ENCODE assay signal across 15 cellular contexts in genomic region chr1:89114662-89115061, GRCh38. TPM values are rescaled to one million over a fixed set of nuclear protein-coding genes. Genes with fewer than 3 reads are reported as not detected.
A peak's percentile ranks its signal among the peaks of the same experiment; 100 is the strongest.
DNase-seq lines count a peak whose midpoint lies in the region; ATAC-seq and TF ChIP-seq lines count a peak whose summit lies in the region.
"Had no signal": no experiment of that assay in that cellular context is flagged by ENCODE, and none has a peak within 500 bp of the region (broad histone marks: within the 10 kb centered on the region; RNA-seq: fewer than 3 reads in every experiment).

No MANE protein-coding gene starts in this region.

- ATAC-seq in DND-41 (ENCODE audit: insufficient read depth, low read depth) (peak; percentile 68; the same call in 2 of the 3 replicates), aorta (ENCODE audit: low FRiP score) (no peak)
- peak; percentile 28 for ATAC-seq in activated CD8-positive, alpha-beta T cell treated with anti-CD3 and anti-CD28 coated beads, Interleukin-2, amount 10 ng/mL, durations not matched to agents 7 days and 5 days
- ATAC-seq in natural killer cell treated with Interleukin-12 subunit alpha and Interleukin-12 subunit beta and Interleukin-15 and Interleukin-18, amount 100 ng/mL, for 72 hours = no peak
- ATAC-seq: GM12878 had no signal

- H3K79me2 ChIP-seq in DND-41 (ENCODE audit: insufficient read depth, low read length) = no peaks in the 10 kb centered on the region

- no peaks in the 10 kb centered on the region for H4K20me1 ChIP-seq in DND-41 (ENCODE audit: insufficient read depth, low read length)

- H3K27me3 ChIP-seq in DND-41 (ENCODE audit: insufficient read depth, low read length, poor library complexity) (no peaks in the 10 kb centered on the region), aorta (ENCODE audit: control insufficient read depth in 1 of 2, insufficient read depth in 2 of 2, low read length in 1 of 2) (no peaks in the 10 kb centered on the region)

- H3K36me3 ChIP-seq in DND-41 (ENCODE audit: insufficient read depth, low read length) = no peaks in the 10 kb centered on the region
- peaks cover 8 to 12% of the 10 kb centered on the region in 2 donors for H3K36me3 ChIP-seq in aorta (ENCODE audit: control insufficient read depth in 1 of 2, insufficient read depth in 2 of 2, low read length in 1 of 2)

- POLR2A ChIA-PET in activated CD8-positive, alpha-beta T cell treated with anti-CD3 and anti-CD28 coated beads, Interleukin-2, amount 10 ng/mL, durations not matched to agents 7 days and 5 days (lab: Charles Lee) = interaction anchor here (2.0 kb wide), 1 partner anchor 12 kb away, joined by 13 read pairs; the partner anchor contains the start of gene GBP2

- no peak overlapping the region for H3K4me3 ChIP-seq in DND-41 (ENCODE audit: low read depth in 1 of 2, low read length in 2 of 2)
- no peak overlapping the region for H3K4me3 ChIP-seq in aorta (ENCODE audit: low read length in 2 of 2)
- H3K4me3 ChIP-seq: GM12878 had no signal

- peaks cover 49% of the 10 kb centered on the region for H3K4me1 Mint-ChIP-seq in activated naive CD4-positive, alpha-beta T cell treated with anti-CD3 and anti-CD28 coated beads, Interleukin-2, amount 50 U/mL, for 24 hours
- H3K4me1 Mint-ChIP-seq in activated naive CD4-positive, alpha-beta T cell treated with anti-CD3 and anti-CD28 coated beads for 36 hours (ENCODE audit: low read depth) = peaks cover 38% of the 10 kb centered on the region
- peaks cover 11% of the 10 kb centered on the region for H3K4me1 Mint-ChIP-seq in activated CD8-positive, alpha-beta T cell treated with anti-CD3 and anti-CD28 coated beads, Interleukin-2, amount 10 ng/mL, durations not matched to agents 7 days and 5 days (ENCODE audit: low read depth)
- peaks cover 26 to 30% of the 10 kb centered on the region in 2 donors for H3K4me1 Mint-ChIP-seq in natural killer cell treated with Interleukin-12 subunit alpha and Interleukin-12 subunit beta and Interleukin-15 and Interleukin-18, amount 100 ng/mL, for 72 hours (ENCODE audit: low read depth in 2 of 2)
- H3K4me1 Mint-ChIP-seq in glutamatergic neuron (ENCODE audit: low read depth, unreplicated experiment) = no peaks in the 10 kb centered on the region
- H3K4me1 Mint-ChIP-seq: IgD-negative memory B cell had no signal

- no peak for TF ChIP-seq CTCF in DND-41 (IDR thresholded peaks at IDR 0.05; ENCODE audit: borderline replicate concordance, extremely low read depth, low read length, poor library complexity, severe bottlenecking)
- TF ChIP-seq CTCF in glutamatergic neuron (IDR thresholded peaks at IDR 0.05; ENCODE audit: partially characterized antibody, unreplicated experiment) = no peak

- peak overlapping the region; percentile 9 for H3K27ac Mint-ChIP-seq in activated naive CD4-positive, alpha-beta T cell treated with anti-CD3 and anti-CD28 coated beads, Interleukin-2, amount 50 U/mL, for 24 hours
- no peak overlapping the region for H3K27ac Mint-ChIP-seq in activated naive CD4-positive, alpha-beta T cell treated with anti-CD3 and anti-CD28 coated beads for 36 hours
- H3K27ac Mint-ChIP-seq in activated CD8-positive, alpha-beta T cell treated with anti-CD3 and anti-CD28 coated beads, Interleukin-2, amount 10 ng/mL, durations not matched to agents 7 days and 5 days = no peak overlapping the region
- peak overlapping the region; percentile 24 to 40 for H3K27ac Mint-ChIP-seq in natural killer cell treated with Interleukin-12 subunit alpha and Interleukin-12 subunit beta and Interleukin-15 and Interleukin-18, amount 100 ng/mL, for 72 hours
- H3K27ac Mint-ChIP-seq in glutamatergic neuron (ENCODE audit: unreplicated experiment) = no peak overlapping the region
- H3K27ac Mint-ChIP-seq: IgD-negative memory B cell had no signal

- no peaks in the 10 kb centered on the region for H3K27me3 Mint-ChIP-seq in activated naive CD4-positive, alpha-beta T cell treated with anti-CD3 and anti-CD28 coated beads, Interleukin-2, amount 50 U/mL, for 24 hours
- no peaks in the 10 kb centered on the region for H3K27me3 Mint-ChIP-seq in activated naive CD4-positive, alpha-beta T cell treated with anti-CD3 and anti-CD28 coated beads for 36 hours (ENCODE audit: low read depth)
- H3K27me3 Mint-ChIP-seq in activated CD8-positive, alpha-beta T cell treated with anti-CD3 and anti-CD28 coated beads, Interleukin-2, amount 10 ng/mL, durations not matched to agents 7 days and 5 days (ENCODE audit: low read depth) = no peaks in the 10 kb centered on the region
- no peaks in the 10 kb centered on the region for H3K27me3 Mint-ChIP-seq in natural killer cell treated with Interleukin-12 subunit alpha and Interleukin-12 subunit beta and Interleukin-15 and Interleukin-18, amount 100 ng/mL, for 72 hours
- H3K27me3 Mint-ChIP-seq in glutamatergic neuron (ENCODE audit: unreplicated experiment) = no peaks in the 10 kb centered on the region
- H3K27me3 Mint-ChIP-seq: IgD-negative memory B cell had no signal

- no peak overlapping the region for H3K4me2 ChIP-seq in DND-41 (ENCODE audit: insufficient read depth, low read length)

- H2AFZ ChIP-seq in DND-41 (ENCODE audit: low read depth, low read length) = no peak overlapping the region

- no peaks in the 10 kb centered on the region for H3K9me3 Mint-ChIP-seq in activated naive CD4-positive, alpha-beta T cell treated with anti-CD3 and anti-CD28 coated beads, Interleukin-2, amount 50 U/mL, for 24 hours
- H3K9me3 Mint-ChIP-seq in activated naive CD4-positive, alpha-beta T cell treated with anti-CD3 and anti-CD28 coated beads for 36 hours = no peaks in the 10 kb centered on the region
- peaks cover 8% of the 10 kb centered on the region for H3K9me3 Mint-ChIP-seq in activated CD8-positive, alpha-beta T cell treated with anti-CD3 and anti-CD28 coated beads, Interleukin-2, amount 10 ng/mL, durations not matched to agents 7 days and 5 days (ENCODE audit: insufficient read depth)
- H3K9me3 Mint-ChIP-seq in natural killer cell treated with Interleukin-12 subunit alpha and Interleukin-12 subunit beta and Interleukin-15 and Interleukin-18, amount 100 ng/mL, for 72 hours = no peaks in the 10 kb centered on the region
- H3K9me3 Mint-ChIP-seq in glutamatergic neuron (ENCODE audit: unreplicated experiment) = no peaks in the 10 kb centered on the region
- H3K9me3 Mint-ChIP-seq: IgD-negative memory B cell had no signal

- intact Hi-C loops in activated naive CD4-positive, alpha-beta T cell treated with anti-CD3 and anti-CD28 coated beads for 36 hours (cut with micrococcal nuclease) = no loop called here
- intact Hi-C loops in aorta (cut with DNase I) = loop anchor here in 1 of 2 donors (5.0 kb wide), 1 partner anchor 102 kb away; no protein-coding TSS in a partner anchor

- peaks cover 56% of the 10 kb centered on the region for H3K36me3 Mint-ChIP-seq in activated naive CD4-positive, alpha-beta T cell treated with anti-CD3 and anti-CD28 coated beads, Interleukin-2, amount 50 U/mL, for 24 hours
- H3K36me3 Mint-ChIP-seq in activated naive CD4-positive, alpha-beta T cell treated with anti-CD3 and anti-CD28 coated beads for 36 hours (ENCODE audit: low read depth) = peaks cover 64% of the 10 kb centered on the region
- peaks cover 57% of the 10 kb centered on the region for H3K36me3 Mint-ChIP-seq in activated CD8-positive, alpha-beta T cell treated with anti-CD3 and anti-CD28 coated beads, Interleukin-2, amount 10 ng/mL, durations not matched to agents 7 days and 5 days (ENCODE audit: low read depth)
- H3K36me3 Mint-ChIP-seq in natural killer cell treated with Interleukin-12 subunit alpha and Interleukin-12 subunit beta and Interleukin-15 and Interleukin-18, amount 100 ng/mL, for 72 hours = peaks cover 44% of the 10 kb centered on the region
- no peaks in the 10 kb centered on the region for H3K36me3 Mint-ChIP-seq in glutamatergic neuron (ENCODE audit: unreplicated experiment)

- DNase-seq in activated naive CD4-positive, alpha-beta T cell treated with anti-CD3 and anti-CD28 coated beads for 36 hours = no peak
- DNase-seq in DND-41 (no peak), glutamatergic neuron (no peak), aorta (no peak)
- no peak for DNase-seq in activated CD8-positive, alpha-beta T cell treated with anti-CD3 and anti-CD28 coated beads, Interleukin-2, amount 10 ng/mL, durations not matched to agents 7 days and 5 days
- DNase-seq in natural killer cell treated with Interleukin-12 subunit alpha and Interleukin-12 subunit beta and Interleukin-15 and Interleukin-18, amount 100 ng/mL, for 72 hours (ENCODE audit: low spot score) = no peak
- DNase-seq: GDM1, H7, NCI-H1105 treated with DMSO at 0.1 percent for 48 hours, NCI-H187, NCI-H226, NCI-H524 treated with DMSO at 0.1 percent for 48 hours had no signal

- H3K4me1 ChIP-seq in DND-41 (ENCODE audit: insufficient read depth, low read length) (no peaks in the 10 kb centered on the region), aorta (ENCODE audit: control insufficient read depth in 1 of 2, insufficient read depth in 2 of 2, low read length in 2 of 2) (no peaks in the 10 kb centered on the region)

- no peak overlapping the region for H3K27ac ChIP-seq in DND-41 (ENCODE audit: low read length)
- no peak overlapping the region for H3K27ac ChIP-seq in aorta (ENCODE audit: low read depth in 1 of 2, low read length in 2 of 2)

- H3K9me3 ChIP-seq in DND-41 (ENCODE audit: insufficient read depth, low read length, severe bottlenecking) = no peaks in the 10 kb centered on the region
- H3K9me3 ChIP-seq in aorta (ENCODE audit: control insufficient read depth, low read length) = no peaks in the 10 kb centered on the region

- WGBS in aorta, 2 donors = 76 to 81% methylated on average over 2 of the region's 2 CpGs

- no peak overlapping the region for H3K4me3 Mint-ChIP-seq in activated naive CD4-positive, alpha-beta T cell treated with anti-CD3 and anti-CD28 coated beads, Interleukin-2, amount 50 U/mL, for 24 hours
- H3K4me3 Mint-ChIP-seq in activated naive CD4-positive, alpha-beta T cell treated with anti-CD3 and anti-CD28 coated beads for 36 hours = no peak overlapping the region
- no peak overlapping the region for H3K4me3 Mint-ChIP-seq in activated CD8-positive, alpha-beta T cell treated with anti-CD3 and anti-CD28 coated beads, Interleukin-2, amount 10 ng/mL, durations not matched to agents 7 days and 5 days
- peak overlapping the region; percentile 7 for H3K4me3 Mint-ChIP-seq in natural killer cell treated with Interleukin-12 subunit alpha and Interleukin-12 subunit beta and Interleukin-15 and Interleukin-18, amount 100 ng/mL, for 72 hours
- H3K4me3 Mint-ChIP-seq in glutamatergic neuron (ENCODE audit: unreplicated experiment) = no peak overlapping the region
- H3K4me3 Mint-ChIP-seq: IgD-negative memory B cell had no signal

- no peak overlapping the region for H3K9ac ChIP-seq in DND-41 (ENCODE audit: low read depth, low read length)

- CTCF ChIA-PET in activated naive CD4-positive, alpha-beta T cell treated with anti-CD3 and anti-CD28 coated beads for 36 hours (lab: Charles Lee) = no interaction called here
- CTCF ChIA-PET in activated CD8-positive, alpha-beta T cell treated with anti-CD3 and anti-CD28 coated beads, Interleukin-2, amount 10 ng/mL, durations not matched to agents 7 days and 5 days (lab: Charles Lee) = no interaction called here

RNA-seq across cellular contexts. Expression of gene GBP2, which starts 11.3 kb away (rescaled TPM):
- total RNA-seq in activated naive CD4-positive, alpha-beta T cell treated with anti-CD3 and anti-CD28 coated beads for 36 hours = 100 to 1,000 TPM; 338 to 351 TPM
- 10 to 100 TPM; 95.8 to 97.4 TPM for total RNA-seq in activated CD8-positive, alpha-beta T cell treated with anti-CD3 and anti-CD28 coated beads, Interleukin-2, amount 10 ng/mL, durations not matched to agents 7 days and 5 days
- total RNA-seq in natural killer cell treated with Interleukin-12 subunit alpha and Interleukin-12 subunit beta and Interleukin-15 and Interleukin-18, amount 100 ng/mL, for 72 hours = 100 to 1,000 TPM; 154 to 357 TPM
- not detected for total RNA-seq in glutamatergic neuron (ENCODE audit: unreplicated experiment)
- 100 to 1,000 TPM; 110 to 123 TPM for total RNA-seq in aorta
- 100 to 1,000 TPM in 1 of 2 donors, 10 to 100 TPM in 1; 67.6 to 217 TPM for polyA plus RNA-seq in aorta

RNA-seq across cellular contexts. Expression of gene GBP1, which starts 49.7 kb away (rescaled TPM):
- 10 to 100 TPM; 48.2 to 52.8 TPM for total RNA-seq in activated naive CD4-positive, alpha-beta T cell treated with anti-CD3 and anti-CD28 coated beads for 36 hours
- total RNA-seq in activated CD8-positive, alpha-beta T cell treated with anti-CD3 and anti-CD28 coated beads, Interleukin-2, amount 10 ng/mL, durations not matched to agents 7 days and 5 days = 100 to 1,000 TPM; 146 to 147 TPM
- 100 to 1,000 TPM; 154 to 241 TPM for total RNA-seq in natural killer cell treated with Interleukin-12 subunit alpha and Interleukin-12 subunit beta and Interleukin-15 and Interleukin-18, amount 100 ng/mL, for 72 hours
- not detected for total RNA-seq in glutamatergic neuron (ENCODE audit: unreplicated experiment)
- 10 to 100 TPM; 43.8 to 62.6 TPM for total RNA-seq in aorta
- 10 to 100 TPM in 1 of 2 donors, 1 to 10 TPM in 1; 9.6 to 45.3 TPM for polyA plus RNA-seq in aorta
- total RNA-seq: H7 had no signal

Comparison
In these comparisons a context has a peak if more than half of its experiments do, and no peak if none do; other contexts are left out.
1. H3K27ac Mint-ChIP-seq: peak in activated naive CD4-positive, alpha-beta T cell treated with anti-CD3 and anti-CD28 coated beads, Interleukin-2, amount 50 U/mL, for 24 hours (single experiment) and natural killer cell treated with Interleukin-12 subunit alpha and Interleukin-12 subunit beta and Interleukin-15 and Interleukin-18, amount 100 ng/mL, for 72 hours (2 of 2); none in activated naive CD4-positive, alpha-beta T cell treated with anti-CD3 and anti-CD28 coated beads for 36 hours (single experiment), activated CD8-positive, alpha-beta T cell treated with anti-CD3 and anti-CD28 coated beads, Interleukin-2, amount 10 ng/mL, durations not matched to agents 7 days and 5 days (single experiment) and glutamatergic neuron (single experiment).
2. ATAC-seq: peak in DND-41 (single experiment) and activated CD8-positive, alpha-beta T cell treated with anti-CD3 and anti-CD28 coated beads, Interleukin-2, amount 10 ng/mL, durations not matched to agents 7 days and 5 days (single experiment); none in natural killer cell treated with Interleukin-12 subunit alpha and Interleukin-12 subunit beta and Interleukin-15 and Interleukin-18, amount 100 ng/mL, for 72 hours (0 of 2) and aorta (single experiment).
3. RNA of gene GBP2, which starts 11.3 kb away (total RNA-seq): 154 to 357 TPM in natural killer cell treated with Interleukin-12 subunit alpha and Interleukin-12 subunit beta and Interleukin-15 and Interleukin-18, amount 100 ng/mL, for 72 hours, 338 to 351 TPM in activated naive CD4-positive, alpha-beta T cell treated with anti-CD3 and anti-CD28 coated beads for 36 hours, 110 to 123 TPM in aorta and 95.8 to 97.4 TPM in activated CD8-positive, alpha-beta T cell treated with anti-CD3 and anti-CD28 coated beads, Interleukin-2, amount 10 ng/mL, durations not matched to agents 7 days and 5 days; not detected in glutamatergic neuron (single experiment); every median in the first group is over 10 times any median in the second.
4. RNA of gene GBP1, which starts 49.7 kb away (total RNA-seq): 154 to 241 TPM in natural killer cell treated with Interleukin-12 subunit alpha and Interleukin-12 subunit beta and Interleukin-15 and Interleukin-18, amount 100 ng/mL, for 72 hours, 146 to 147 TPM in activated CD8-positive, alpha-beta T cell treated with anti-CD3 and anti-CD28 coated beads, Interleukin-2, amount 10 ng/mL, durations not matched to agents 7 days and 5 days, 43.8 to 62.6 TPM in aorta and 48.2 to 52.8 TPM in activated naive CD4-positive, alpha-beta T cell treated with anti-CD3 and anti-CD28 coated beads for 36 hours; not detected in glutamatergic neuron (single experiment); every median in the first group is over 10 times any median in the second.